In the genomic region with DNA sequence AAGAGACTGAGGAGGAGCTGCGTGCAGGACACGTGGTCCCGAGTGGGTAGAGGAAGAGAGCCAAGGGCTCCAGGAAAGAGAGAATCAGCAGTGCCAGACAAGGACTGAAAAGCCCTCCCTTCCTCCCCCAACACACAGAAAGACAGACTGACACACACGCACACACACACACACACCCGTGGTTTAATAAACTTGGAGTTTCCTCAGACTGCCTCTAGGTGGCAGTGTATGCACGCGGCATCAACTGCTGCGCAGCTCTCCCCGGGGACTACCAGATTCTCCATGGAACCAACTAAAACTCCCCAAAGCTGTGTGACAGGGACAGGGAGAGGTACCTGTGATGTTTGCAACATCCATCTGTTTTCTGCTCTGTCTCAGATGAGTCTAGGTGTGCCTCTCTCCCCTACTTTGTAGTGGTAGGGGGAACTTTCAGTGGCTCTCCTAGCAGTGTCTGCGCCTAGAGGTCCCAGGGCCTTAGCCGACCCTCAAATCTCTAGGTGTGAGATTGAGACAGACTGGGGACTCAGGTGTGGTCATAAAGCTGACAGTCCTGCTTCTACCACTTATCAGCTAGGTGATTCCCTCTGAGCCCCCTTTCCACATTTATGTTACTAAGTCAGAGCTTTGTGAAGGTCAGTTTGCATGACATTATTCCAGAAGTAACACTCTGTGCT, we compare ENCODE assay signal across 1 cellular context.
TF ChIP-seq lines count a peak whose summit lies in the region.

No MANE protein-coding gene starts in this region.

TF ChIP-seq in HEK293, 187 proteins besides CTCF, POLR2A, EP300 and RAD21 (continued from another document):
- TF ChIP-seq, protein P1, sequence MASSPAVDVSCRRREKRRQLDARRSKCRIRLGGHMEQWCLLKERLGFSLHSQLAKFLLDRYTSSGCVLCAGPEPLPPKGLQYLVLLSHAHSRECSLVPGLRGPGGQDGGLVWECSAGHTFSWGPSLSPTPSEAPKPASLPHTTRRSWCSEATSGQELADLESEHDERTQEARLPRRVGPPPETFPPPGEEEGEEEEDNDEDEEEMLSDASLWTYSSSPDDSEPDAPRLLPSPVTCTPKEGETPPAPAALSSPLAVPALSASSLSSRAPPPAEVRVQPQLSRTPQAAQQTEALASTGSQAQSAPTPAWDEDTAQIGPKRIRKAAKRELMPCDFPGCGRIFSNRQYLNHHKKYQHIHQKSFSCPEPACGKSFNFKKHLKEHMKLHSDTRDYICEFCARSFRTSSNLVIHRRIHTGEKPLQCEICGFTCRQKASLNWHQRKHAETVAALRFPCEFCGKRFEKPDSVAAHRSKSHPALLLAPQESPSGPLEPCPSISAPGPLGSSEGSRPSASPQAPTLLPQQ (tag by site-specific recombination; IDR thresholded peaks at IDR 0.05): peak; percentile 68; the same call in 1 of the 2 replicates
- TF ChIP-seq ZNF223 (tag by site-specific recombination; IDR thresholded peaks at IDR 0.05) (no peak), ZNF664 (tag by site-specific recombination; IDR thresholded peaks at IDR 0.05) (no peak), GFI1B (tag by site-specific recombination; IDR thresholded peaks at IDR 0.05) (0 out of 2 replicates have a peak, but pooled peaks have one; percentile 4), SALL2 (tag by site-specific recombination; IDR thresholded peaks at IDR 0.05; ENCODE audit: borderline replicate concordance) (no peak), ZNF114 (tag by site-specific recombination; IDR thresholded peaks at IDR 0.05) (no peak), SCRT2 (tag by site-specific recombination; IDR thresholded peaks at IDR 0.05) (no peak), ZNF202 (tag by site-specific recombination; IDR thresholded peaks at IDR 0.05; ENCODE audit: borderline replicate concordance) (no peak), ZNF837 (tag by site-specific recombination; IDR thresholded peaks at IDR 0.05) (no peak), ZNF138 (tag by site-specific recombination; IDR thresholded peaks at IDR 0.05; ENCODE audit: borderline replicate concordance) (no peak), ZNF174 (tag by site-specific recombination; IDR thresholded peaks at IDR 0.05) (no peak), ZNF302 (tag by site-specific recombination; IDR thresholded peaks at IDR 0.05; ENCODE audit: low read depth) (no peak), ZNF654 (tag by site-specific recombination; IDR thresholded peaks at IDR 0.05; ENCODE audit: low read depth) (peak; percentile 99), ZNF132 (tag by site-specific recombination; IDR thresholded peaks at IDR 0.05; ENCODE audit: borderline replicate concordance) (no peak), ZNF514 (tag by site-specific recombination; IDR thresholded peaks at IDR 0.05) (no peak), ZNF324 (tag by site-specific recombination; IDR thresholded peaks at IDR 0.05) (0 out of 2 replicates have a peak, but pooled peaks have one; percentile 37), ZNF404 (tag by site-specific recombination; IDR thresholded peaks at IDR 0.05) (no peak)
- TF ChIP-seq, protein P2, sequence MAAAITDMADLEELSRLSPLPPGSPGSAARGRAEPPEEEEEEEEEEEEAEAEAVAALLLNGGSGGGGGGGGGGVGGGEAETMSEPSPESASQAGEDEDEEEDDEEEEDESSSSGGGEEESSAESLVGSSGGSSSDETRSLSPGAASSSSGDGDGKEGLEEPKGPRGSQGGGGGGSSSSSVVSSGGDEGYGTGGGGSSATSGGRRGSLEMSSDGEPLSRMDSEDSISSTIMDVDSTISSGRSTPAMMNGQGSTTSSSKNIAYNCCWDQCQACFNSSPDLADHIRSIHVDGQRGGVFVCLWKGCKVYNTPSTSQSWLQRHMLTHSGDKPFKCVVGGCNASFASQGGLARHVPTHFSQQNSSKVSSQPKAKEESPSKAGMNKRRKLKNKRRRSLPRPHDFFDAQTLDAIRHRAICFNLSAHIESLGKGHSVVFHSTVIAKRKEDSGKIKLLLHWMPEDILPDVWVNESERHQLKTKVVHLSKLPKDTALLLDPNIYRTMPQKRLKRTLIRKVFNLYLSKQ (tag by site-specific recombination; IDR thresholded peaks at IDR 0.05; ENCODE audit: borderline replicate concordance): no peak
- TF ChIP-seq, protein P3, sequence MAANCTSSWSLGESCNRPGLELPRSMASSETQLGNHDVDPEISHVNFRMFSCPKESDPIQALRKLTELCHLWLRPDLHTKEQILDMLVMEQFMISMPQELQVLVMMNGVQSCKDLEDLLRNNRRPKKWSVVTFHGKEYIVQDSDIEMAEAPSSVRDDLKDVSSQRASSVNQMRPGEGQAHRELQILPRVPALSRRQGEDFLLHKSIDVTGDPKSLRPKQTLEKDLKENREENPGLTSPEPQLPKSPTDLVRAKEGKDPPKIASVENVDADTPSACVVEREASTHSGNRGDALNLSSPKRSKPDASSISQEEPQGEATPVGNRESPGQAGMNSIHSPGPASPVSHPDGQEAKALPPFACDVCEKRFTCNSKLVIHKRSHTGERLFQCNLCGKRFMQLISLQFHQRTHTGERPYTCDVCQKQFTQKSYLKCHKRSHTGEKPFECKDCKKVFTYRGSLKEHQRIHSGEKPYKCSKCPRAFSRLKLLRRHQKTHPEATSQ (tag by site-specific recombination; IDR thresholded peaks at IDR 0.05): no peak
- TF ChIP-seq, protein P4, sequence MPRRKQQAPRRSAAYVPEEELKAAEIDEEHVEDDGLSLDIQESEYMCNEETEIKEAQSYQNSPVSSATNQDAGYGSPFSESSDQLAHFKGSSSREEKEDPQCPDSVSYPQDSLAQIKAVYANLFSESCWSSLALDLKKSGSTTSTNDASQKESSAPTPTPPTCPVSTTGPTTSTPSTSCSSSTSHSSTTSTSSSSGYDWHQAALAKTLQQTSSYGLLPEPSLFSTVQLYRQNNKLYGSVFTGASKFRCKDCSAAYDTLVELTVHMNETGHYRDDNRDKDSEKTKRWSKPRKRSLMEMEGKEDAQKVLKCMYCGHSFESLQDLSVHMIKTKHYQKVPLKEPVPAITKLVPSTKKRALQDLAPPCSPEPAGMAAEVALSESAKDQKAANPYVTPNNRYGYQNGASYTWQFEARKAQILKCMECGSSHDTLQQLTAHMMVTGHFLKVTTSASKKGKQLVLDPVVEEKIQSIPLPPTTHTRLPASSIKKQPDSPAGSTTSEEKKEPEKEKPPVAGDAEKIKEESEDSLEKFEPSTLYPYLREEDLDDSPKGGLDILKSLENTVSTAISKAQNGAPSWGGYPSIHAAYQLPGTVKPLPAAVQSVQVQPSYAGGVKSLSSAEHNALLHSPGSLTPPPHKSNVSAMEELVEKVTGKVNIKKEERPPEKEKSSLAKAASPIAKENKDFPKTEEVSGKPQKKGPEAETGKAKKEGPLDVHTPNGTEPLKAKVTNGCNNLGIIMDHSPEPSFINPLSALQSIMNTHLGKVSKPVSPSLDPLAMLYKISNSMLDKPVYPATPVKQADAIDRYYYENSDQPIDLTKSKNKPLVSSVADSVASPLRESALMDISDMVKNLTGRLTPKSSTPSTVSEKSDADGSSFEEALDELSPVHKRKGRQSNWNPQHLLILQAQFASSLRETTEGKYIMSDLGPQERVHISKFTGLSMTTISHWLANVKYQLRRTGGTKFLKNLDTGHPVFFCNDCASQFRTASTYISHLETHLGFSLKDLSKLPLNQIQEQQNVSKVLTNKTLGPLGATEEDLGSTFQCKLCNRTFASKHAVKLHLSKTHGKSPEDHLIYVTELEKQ (tag by site-specific recombination; IDR thresholded peaks at IDR 0.05; ENCODE audit: borderline replicate concordance): no peak
- TF ChIP-seq, protein P5, sequence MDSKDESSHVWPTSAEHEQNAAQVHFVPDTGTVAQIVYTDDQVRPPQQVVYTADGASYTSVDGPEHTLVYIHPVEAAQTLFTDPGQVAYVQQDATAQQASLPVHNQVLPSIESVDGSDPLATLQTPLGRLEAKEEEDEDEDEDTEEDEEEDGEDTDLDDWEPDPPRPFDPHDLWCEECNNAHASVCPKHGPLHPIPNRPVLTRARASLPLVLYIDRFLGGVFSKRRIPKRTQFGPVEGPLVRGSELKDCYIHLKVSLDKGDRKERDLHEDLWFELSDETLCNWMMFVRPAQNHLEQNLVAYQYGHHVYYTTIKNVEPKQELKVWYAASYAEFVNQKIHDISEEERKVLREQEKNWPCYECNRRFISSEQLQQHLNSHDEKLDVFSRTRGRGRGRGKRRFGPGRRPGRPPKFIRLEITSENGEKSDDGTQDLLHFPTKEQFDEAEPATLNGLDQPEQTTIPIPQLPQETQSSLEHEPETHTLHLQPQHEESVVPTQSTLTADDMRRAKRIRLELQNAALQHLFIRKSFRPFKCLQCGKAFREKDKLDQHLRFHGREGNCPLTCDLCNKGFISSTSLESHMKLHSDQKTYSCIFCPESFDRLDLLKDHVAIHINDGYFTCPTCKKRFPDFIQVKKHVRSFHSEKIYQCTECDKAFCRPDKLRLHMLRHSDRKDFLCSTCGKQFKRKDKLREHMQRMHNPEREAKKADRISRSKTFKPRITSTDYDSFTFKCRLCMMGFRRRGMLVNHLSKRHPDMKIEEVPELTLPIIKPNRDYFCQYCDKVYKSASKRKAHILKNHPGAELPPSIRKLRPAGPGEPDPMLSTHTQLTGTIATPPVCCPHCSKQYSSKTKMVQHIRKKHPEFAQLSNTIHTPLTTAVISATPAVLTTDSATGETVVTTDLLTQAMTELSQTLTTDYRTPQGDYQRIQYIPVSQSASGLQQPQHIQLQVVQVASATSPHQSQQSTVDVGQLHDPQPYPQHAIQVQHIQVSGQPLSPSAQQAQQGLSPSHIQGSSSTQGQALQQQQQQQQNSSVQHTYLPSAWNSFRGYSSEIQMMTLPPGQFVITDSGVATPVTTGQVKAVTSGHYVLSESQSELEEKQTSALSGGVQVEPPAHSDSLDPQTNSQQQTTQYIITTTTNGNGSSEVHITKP (tag by site-specific recombination; IDR thresholded peaks at IDR 0.05): no peak
- TF ChIP-seq, protein P6, sequence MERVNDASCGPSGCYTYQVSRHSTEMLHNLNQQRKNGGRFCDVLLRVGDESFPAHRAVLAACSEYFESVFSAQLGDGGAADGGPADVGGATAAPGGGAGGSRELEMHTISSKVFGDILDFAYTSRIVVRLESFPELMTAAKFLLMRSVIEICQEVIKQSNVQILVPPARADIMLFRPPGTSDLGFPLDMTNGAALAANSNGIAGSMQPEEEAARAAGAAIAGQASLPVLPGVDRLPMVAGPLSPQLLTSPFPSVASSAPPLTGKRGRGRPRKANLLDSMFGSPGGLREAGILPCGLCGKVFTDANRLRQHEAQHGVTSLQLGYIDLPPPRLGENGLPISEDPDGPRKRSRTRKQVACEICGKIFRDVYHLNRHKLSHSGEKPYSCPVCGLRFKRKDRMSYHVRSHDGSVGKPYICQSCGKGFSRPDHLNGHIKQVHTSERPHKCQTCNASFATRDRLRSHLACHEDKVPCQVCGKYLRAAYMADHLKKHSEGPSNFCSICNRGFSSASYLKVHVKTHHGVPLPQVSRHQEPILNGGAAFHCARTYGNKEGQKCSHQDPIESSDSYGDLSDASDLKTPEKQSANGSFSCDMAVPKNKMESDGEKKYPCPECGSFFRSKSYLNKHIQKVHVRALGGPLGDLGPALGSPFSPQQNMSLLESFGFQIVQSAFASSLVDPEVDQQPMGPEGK (tag by site-specific recombination; IDR thresholded peaks at IDR 0.05): no peak
TF ChIP-seq in HEK293: peak in this region for 17.
